ENCODE assay signal across 1 cellular context in the genomic region with DNA sequence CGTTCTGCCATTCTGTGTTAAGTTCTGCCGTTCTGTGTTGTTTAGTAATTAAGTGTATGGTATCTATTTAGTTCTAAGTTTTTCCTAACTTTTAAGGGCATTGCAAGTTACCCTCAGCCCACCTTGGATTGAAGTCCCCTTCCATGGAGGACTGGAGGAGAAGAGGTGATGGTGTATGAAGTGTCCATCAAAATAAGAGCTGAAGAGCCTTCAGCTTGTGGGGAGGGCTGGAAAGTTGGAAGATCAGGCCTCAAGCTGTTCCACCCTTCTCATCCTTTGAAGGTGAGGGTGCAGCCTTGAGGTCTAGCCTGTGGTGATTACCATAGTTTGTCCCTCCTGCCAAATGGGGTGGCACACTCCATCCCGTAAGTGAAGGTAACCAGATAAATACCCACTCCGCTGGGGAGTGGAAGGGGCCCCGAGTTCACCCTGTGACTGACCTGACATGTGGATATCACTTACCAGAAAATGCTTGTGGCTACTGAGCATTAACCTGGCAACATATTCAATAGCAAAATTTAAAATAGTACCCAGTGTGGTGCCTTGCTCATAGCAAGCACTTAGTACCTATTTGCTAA.
TF ChIP-seq lines count a peak whose summit lies in the region.

No MANE protein-coding gene starts in this region.

TF ChIP-seq in HepG2, 621 proteins besides CTCF, POLR2A, EP300 and RAD21:
- TF ChIP-seq, protein P1, sequence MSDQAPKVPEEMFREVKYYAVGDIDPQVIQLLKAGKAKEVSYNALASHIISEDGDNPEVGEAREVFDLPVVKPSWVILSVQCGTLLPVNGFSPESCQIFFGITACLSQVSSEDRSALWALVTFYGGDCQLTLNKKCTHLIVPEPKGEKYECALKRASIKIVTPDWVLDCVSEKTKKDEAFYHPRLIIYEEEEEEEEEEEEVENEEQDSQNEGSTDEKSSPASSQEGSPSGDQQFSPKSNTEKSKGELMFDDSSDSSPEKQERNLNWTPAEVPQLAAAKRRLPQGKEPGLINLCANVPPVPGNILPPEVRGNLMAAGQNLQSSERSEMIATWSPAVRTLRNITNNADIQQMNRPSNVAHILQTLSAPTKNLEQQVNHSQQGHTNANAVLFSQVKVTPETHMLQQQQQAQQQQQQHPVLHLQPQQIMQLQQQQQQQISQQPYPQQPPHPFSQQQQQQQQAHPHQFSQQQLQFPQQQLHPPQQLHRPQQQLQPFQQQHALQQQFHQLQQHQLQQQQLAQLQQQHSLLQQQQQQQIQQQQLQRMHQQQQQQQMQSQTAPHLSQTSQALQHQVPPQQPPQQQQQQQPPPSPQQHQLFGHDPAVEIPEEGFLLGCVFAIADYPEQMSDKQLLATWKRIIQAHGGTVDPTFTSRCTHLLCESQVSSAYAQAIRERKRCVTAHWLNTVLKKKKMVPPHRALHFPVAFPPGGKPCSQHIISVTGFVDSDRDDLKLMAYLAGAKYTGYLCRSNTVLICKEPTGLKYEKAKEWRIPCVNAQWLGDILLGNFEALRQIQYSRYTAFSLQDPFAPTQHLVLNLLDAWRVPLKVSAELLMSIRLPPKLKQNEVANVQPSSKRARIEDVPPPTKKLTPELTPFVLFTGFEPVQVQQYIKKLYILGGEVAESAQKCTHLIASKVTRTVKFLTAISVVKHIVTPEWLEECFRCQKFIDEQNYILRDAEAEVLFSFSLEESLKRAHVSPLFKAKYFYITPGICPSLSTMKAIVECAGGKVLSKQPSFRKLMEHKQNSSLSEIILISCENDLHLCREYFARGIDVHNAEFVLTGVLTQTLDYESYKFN (CRISPR knock-in tag; conservative IDR thresholded peaks at IDR 0.05): 0 out of 2 replicates have a peak, but pooled peaks have one; percentile 6
- no peak for TF ChIP-seq IKZF1 (IDR thresholded peaks at IDR 0.05)
- peak; percentile 98 for TF ChIP-seq RBM22 (optimal IDR thresholded peaks at IDR 0.05; ENCODE audit: low read length)
- TF ChIP-seq, protein P2, sequence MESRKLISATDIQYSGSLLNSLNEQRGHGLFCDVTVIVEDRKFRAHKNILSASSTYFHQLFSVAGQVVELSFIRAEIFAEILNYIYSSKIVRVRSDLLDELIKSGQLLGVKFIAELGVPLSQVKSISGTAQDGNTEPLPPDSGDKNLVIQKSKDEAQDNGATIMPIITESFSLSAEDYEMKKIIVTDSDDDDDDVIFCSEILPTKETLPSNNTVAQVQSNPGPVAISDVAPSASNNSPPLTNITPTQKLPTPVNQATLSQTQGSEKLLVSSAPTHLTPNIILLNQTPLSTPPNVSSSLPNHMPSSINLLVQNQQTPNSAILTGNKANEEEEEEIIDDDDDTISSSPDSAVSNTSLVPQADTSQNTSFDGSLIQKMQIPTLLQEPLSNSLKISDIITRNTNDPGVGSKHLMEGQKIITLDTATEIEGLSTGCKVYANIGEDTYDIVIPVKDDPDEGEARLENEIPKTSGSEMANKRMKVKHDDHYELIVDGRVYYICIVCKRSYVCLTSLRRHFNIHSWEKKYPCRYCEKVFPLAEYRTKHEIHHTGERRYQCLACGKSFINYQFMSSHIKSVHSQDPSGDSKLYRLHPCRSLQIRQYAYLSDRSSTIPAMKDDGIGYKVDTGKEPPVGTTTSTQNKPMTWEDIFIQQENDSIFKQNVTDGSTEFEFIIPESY (CRISPR knock-in tag; IDR thresholded peaks at IDR 0.05): peak; percentile 72; the same call in 1 of the 2 replicates
